ENCODE assay signal across 15 cellular contexts in genomic region chr13:111519041-111519440, GRCh38.
"Had no signal": no experiment of that assay in that cellular context is flagged by ENCODE, and none has a peak within 500 bp of the region (broad histone marks: within the 10 kb centered on the region; RNA-seq: fewer than 3 reads in every experiment).

No MANE protein-coding gene starts in this region.

- ATAC-seq: foreskin keratinocyte; gastroesophageal sphincter; heart left ventricle; left colon; left ventricle myocardium superior; lower lobe of right lung; mucosa of descending colon; natural killer cell treated with Interleukin-12 subunit alpha and Interleukin-12 subunit beta and Interleukin-15 and Interleukin-18, amount 100 ng/mL, for 72 hours; stimulated activated naive B cell treated with anti-CD40 and anti-IgM and Interleukin-4, amounts not matched to agents 10 μg/mL and 1 μg/mL and 100 μg/mL, for 72 hours had no signal

- DNase-seq: caudate nucleus; cerebellar nuclear complex; effector memory CD4-positive, alpha-beta T cell; foreskin keratinocyte; kidney glomerular epithelial cell; left colon; left ventricle myocardium superior; naive B cell; stimulated activated naive B cell treated with anti-CD40 and anti-IgM and Interleukin-4, amounts not matched to agents 10 μg/mL and 1 μg/mL and 100 μg/mL, for 72 hours; thyroid gland had no signal
